Comparison of ENCODE assay signal across 2 cellular contexts in genomic region chr13:26583662-26584061, GRCh38.
TF ChIP-seq lines count a peak whose summit lies in the region.

No MANE protein-coding gene starts in this region.

TF ChIP-seq in SK-N-SH, 30 proteins besides CTCF, POLR2A, EP300 and RAD21 (continued from another document):
- TF ChIP-seq REST (IDR thresholded peaks at IDR 0.05; ENCODE audit: low read depth, low read length) (no peak), FOSL2 (IDR thresholded peaks at IDR 0.05; ENCODE audit: borderline replicate concordance, low read depth) (no peak), ZBTB33 (IDR thresholded peaks at IDR 0.05; ENCODE audit: borderline replicate concordance, low read depth) (no peak), TAF1 (IDR thresholded peaks at IDR 0.05; ENCODE audit: borderline replicate concordance, low read depth, low read length) (no peak), SMC3 (IDR thresholded peaks at IDR 0.05; ENCODE audit: low read depth, low read length) (no peak), GABPA (IDR thresholded peaks at IDR 0.05; ENCODE audit: low read depth) (no peak), MXI1 (IDR thresholded peaks at IDR 0.05; ENCODE audit: low read depth, low read length) (no peak), SIN3A (IDR thresholded peaks at IDR 0.05; ENCODE audit: borderline replicate concordance, low read depth, low read length) (no peak), MEF2A (IDR thresholded peaks at IDR 0.05; ENCODE audit: borderline replicate concordance, low read depth) (no peak), IRF3 (IDR thresholded peaks at IDR 0.05; ENCODE audit: low read depth, low read length) (no peak), CHD2 (IDR thresholded peaks at IDR 0.05; ENCODE audit: low read length, partially characterized antibody) (no peak), USF1 (IDR thresholded peaks at IDR 0.05; ENCODE audit: borderline replicate concordance, low read depth) (no peak), JUND (IDR thresholded peaks at IDR 0.05) (no peak), FOXJ3 (CRISPR knock-in tag; IDR thresholded peaks at IDR 0.05) (no peak), USF2 (IDR thresholded peaks at IDR 0.05; ENCODE audit: borderline replicate concordance, low read depth, low read length) (no peak), TCF12 (IDR thresholded peaks at IDR 0.05) (no peak)

TF ChIP-seq in SK-N-SH treated with all-trans-retinoic acid at 6 μM for 48 hours, 23 proteins besides CTCF, POLR2A, EP300 and RAD21 (continued from another document):
- TF ChIP-seq PATZ1 (CRISPR knock-in tag; IDR thresholded peaks at IDR 0.05; ENCODE audit: borderline replicate concordance), result no peak
